7 cellular contexts compared by ENCODE assay signal in the genomic region with DNA sequence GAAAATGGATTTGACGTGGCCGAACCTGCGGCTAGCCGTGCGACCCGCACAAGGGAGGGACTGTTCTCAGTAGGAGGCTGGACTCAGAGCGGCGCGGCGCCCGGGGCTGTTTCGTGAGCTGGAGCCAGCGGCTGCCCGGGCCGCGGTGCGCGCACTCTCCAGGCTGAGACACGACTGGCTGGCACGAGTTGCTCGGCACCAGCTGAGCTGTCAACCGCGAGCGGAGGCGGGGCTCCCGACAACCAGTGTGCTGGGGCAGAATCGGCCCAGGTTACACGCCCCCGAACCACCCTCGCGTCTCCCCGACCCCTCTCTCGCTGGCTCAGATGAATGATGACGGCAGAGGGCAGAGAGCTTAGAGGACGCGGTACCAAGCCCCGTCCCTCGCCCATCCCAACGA.
DNase-seq lines count a peak whose midpoint lies in the region; ATAC-seq and TF ChIP-seq lines count a peak whose summit lies in the region.
"Not testable (repeated sequence)": the region's sequence is repeated elsewhere in the genome, so short reads cannot be mapped to it uniquely, and the experiment has no call there.

No MANE protein-coding gene starts in this region.

- CTCF ChIA-PET in activated naive CD4-positive, alpha-beta T cell treated with anti-CD3 and anti-CD28 coated beads for 36 hours (lab: Charles Lee), result not testable (repeated sequence)

- TF ChIP-seq CTCF in colonic mucosa (IDR thresholded peaks at IDR 0.05); hepatocyte (IDR thresholded peaks at IDR 0.05; ENCODE audit: poor library complexity); ovary (IDR thresholded peaks at IDR 0.05): not testable (repeated sequence)

- not testable (repeated sequence) for H3K4me1 Mint-ChIP-seq in activated naive CD4-positive, alpha-beta T cell treated with anti-CD3 and anti-CD28 coated beads for 36 hours (ENCODE audit: low read depth)

- not testable (repeated sequence) for H3K36me3 Mint-ChIP-seq in activated naive CD4-positive, alpha-beta T cell treated with anti-CD3 and anti-CD28 coated beads for 36 hours (ENCODE audit: low read depth)

- H3K36me3 ChIP-seq in colonic mucosa; hepatocyte (replicated peaks; ENCODE audit: insufficient read depth, low read depth); ovary: not testable (repeated sequence)

- H2AFZ ChIP-seq in hepatocyte, result not testable (repeated sequence)

- H3K27ac Mint-ChIP-seq in activated naive CD4-positive, alpha-beta T cell treated with anti-CD3 and anti-CD28 coated beads for 36 hours, result not testable (repeated sequence)

- H3K4me2 ChIP-seq in hepatocyte, result peak overlapping the region; percentile 79

- intact Hi-C loops in activated naive CD4-positive, alpha-beta T cell treated with anti-CD3 and anti-CD28 coated beads for 36 hours (cut with micrococcal nuclease); colonic mucosa (cut with DNase I); ovary (cut with DNase I): not testable (repeated sequence)

- H3K79me2 ChIP-seq in hepatocyte, result not testable (repeated sequence)

- WGBS in hepatocyte (ENCODE audit: low lambda C conversion rate, missing lambda C conversion rate), result 0% methylated on average over 8 of the region's 39 CpGs
- WGBS in ovary, 3 donors, result 0 to 1% methylated on average over 8 to 15 of the region's 39 CpGs; no CpG with 5 or more reads in 1 of the 3 donors

- not testable (repeated sequence) for TF ChIP-seq EP300 in ovary (IDR thresholded peaks at IDR 0.05)

- not testable (repeated sequence) for H3K27me3 ChIP-seq in colonic mucosa, hepatocyte, ovary

- TF ChIP-seq POLR2A in ovary (IDR thresholded peaks at IDR 0.05), result not testable (repeated sequence)

- DNase-seq in activated CD4-positive, alpha-beta T cell treated with anti-CD3 and anti-CD28 coated beads for 1 hour, result peak; percentile 15
- DNase-seq in activated naive CD4-positive, alpha-beta T cell treated with anti-CD3 and anti-CD28 coated beads for 36 hours, result peak; percentile 36
- DNase-seq in colonic mucosa, result peak; percentile 20
- DNase-seq in hepatocyte (ENCODE audit: low spot score), result not testable (repeated sequence)
- peak in 3 of 5 donors; percentile 14 to 16 (median 15) for DNase-seq in ovary
- peak; percentile 5 for DNase-seq in stimulated activated CD8-positive, alpha-beta memory T cell treated with anti-CD3 and anti-CD28 coated beads, Interleukin-12 subunit alpha, Interleukin-12 subunit beta, amount 100 ng/mL, for 1 hour (ENCODE audit: low read depth)

- H3K4me3 Mint-ChIP-seq in activated naive CD4-positive, alpha-beta T cell treated with anti-CD3 and anti-CD28 coated beads for 36 hours, result peak overlapping the region; percentile 74

- H3K9me2 ChIP-seq in hepatocyte (replicated peaks; ENCODE audit: insufficient read depth), result not testable (repeated sequence)

- H3K27ac ChIP-seq in colonic mucosa, hepatocyte, ovary: not testable (repeated sequence)

- H3K27me3 Mint-ChIP-seq in activated naive CD4-positive, alpha-beta T cell treated with anti-CD3 and anti-CD28 coated beads for 36 hours (ENCODE audit: low read depth), result not testable (repeated sequence)

- not testable (repeated sequence) for H3K4me1 ChIP-seq in colonic mucosa; hepatocyte (ENCODE audit: insufficient read depth); ovary (ENCODE audit: insufficient read depth)

- not testable (repeated sequence) for H3K9me3 ChIP-seq in colonic mucosa; hepatocyte (ENCODE audit: low read depth); ovary

- not testable (repeated sequence) for H3K9me3 Mint-ChIP-seq in activated naive CD4-positive, alpha-beta T cell treated with anti-CD3 and anti-CD28 coated beads for 36 hours

- H3K9ac ChIP-seq in colonic mucosa (ENCODE audit: low read depth in 2 of 2, low read length in 2 of 2), result not testable (repeated sequence)

- not testable (repeated sequence) for H4K20me1 ChIP-seq in hepatocyte (ENCODE audit: insufficient read depth, poor library complexity, severe bottlenecking)

- peak; percentile 48 for ATAC-seq in HG02852 (IDR thresholded peaks at IDR 0.05; ENCODE audit: unreplicated experiment)

- not testable (repeated sequence) for H3K4me3 ChIP-seq in colonic mucosa, hepatocyte, ovary
